16 cellular contexts compared by ENCODE assay signal in the genomic region with DNA sequence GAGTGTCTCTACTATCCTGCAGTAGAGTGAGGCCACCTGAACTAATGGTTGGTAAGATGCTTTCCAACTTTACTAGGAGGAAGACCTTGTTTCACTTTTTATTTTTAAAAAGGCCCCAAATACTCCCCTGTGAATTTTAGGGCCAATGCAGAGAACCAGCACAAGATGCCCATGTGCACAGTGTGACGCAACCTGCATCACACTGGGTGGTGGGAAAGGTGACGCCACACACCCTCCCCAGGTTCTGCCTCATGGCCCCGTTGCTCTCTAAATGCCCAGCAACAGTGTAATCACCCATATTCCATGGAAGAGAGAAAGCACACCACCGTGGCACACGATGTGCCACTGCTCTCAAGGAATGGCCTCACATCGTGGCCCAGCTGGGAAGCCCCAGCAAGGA. TPM values are rescaled to one million over a fixed set of nuclear protein-coding genes. Genes with fewer than 3 reads are reported as not detected.
DNase-seq lines count a peak whose midpoint lies in the region; ATAC-seq and TF ChIP-seq lines count a peak whose summit lies in the region.
"Had no signal": no experiment of that assay in that cellular context is flagged by ENCODE, and none has a peak within 500 bp of the region (broad histone marks: within the 10 kb centered on the region; RNA-seq: fewer than 3 reads in every experiment).

No MANE protein-coding gene starts in this region.

- no peak for TF ChIP-seq CTCF in upper lobe of right lung (IDR thresholded peaks at IDR 0.05)

- peaks cover 12% of the 10 kb centered on the region for H3K36me3 Mint-ChIP-seq in activated naive CD4-positive, alpha-beta T cell treated with anti-CD3 and anti-CD28 coated beads, Interleukin-2, amount 50 U/mL, for 24 hours
- H3K36me3 Mint-ChIP-seq in activated naive CD8-positive, alpha-beta T cell = peaks cover 6% of the 10 kb centered on the region
- H3K36me3 Mint-ChIP-seq in memory B cell = peaks cover 10% of the 10 kb centered on the region

- H3K4me1 Mint-ChIP-seq in activated naive CD4-positive, alpha-beta T cell treated with anti-CD3 and anti-CD28 coated beads, Interleukin-2, amount 50 U/mL, for 24 hours = peaks cover 56% of the 10 kb centered on the region
- H3K4me1 Mint-ChIP-seq in activated naive CD8-positive, alpha-beta T cell (ENCODE audit: low read depth) = peaks cover 69% of the 10 kb centered on the region
- peaks cover 38% of the 10 kb centered on the region for H3K4me1 Mint-ChIP-seq in memory B cell

- no peak for ATAC-seq in memory B cell (ENCODE audit: low read depth)
- ATAC-seq in upper lobe of right lung = no peak
- no peak for ATAC-seq in HG03095 (IDR thresholded peaks at IDR 0.05; ENCODE audit: unreplicated experiment)
- ATAC-seq: GM12878 had no signal

- peaks cover 63% of the 10 kb centered on the region for H3K4me1 ChIP-seq in upper lobe of right lung

- peak overlapping the region; percentile 62 for H3K27ac Mint-ChIP-seq in activated naive CD4-positive, alpha-beta T cell treated with anti-CD3 and anti-CD28 coated beads, Interleukin-2, amount 50 U/mL, for 24 hours
- peak overlapping the region; percentile 88 for H3K27ac Mint-ChIP-seq in activated naive CD8-positive, alpha-beta T cell
- peak overlapping the region; percentile 36 for H3K27ac Mint-ChIP-seq in memory B cell

- H3K4me3 ChIP-seq in upper lobe of right lung = no peak overlapping the region
- H3K4me3 ChIP-seq in MG63 = no peak overlapping the region
- H3K4me3 ChIP-seq: GM12878, ovary, upper lobe of left lung had no signal

- peak overlapping the region; percentile 55 for H3K27ac ChIP-seq in upper lobe of right lung
- H3K27ac ChIP-seq: ovary had no signal

- H3K27me3 Mint-ChIP-seq in activated naive CD4-positive, alpha-beta T cell treated with anti-CD3 and anti-CD28 coated beads, Interleukin-2, amount 50 U/mL, for 24 hours = no peaks in the 10 kb centered on the region
- no peaks in the 10 kb centered on the region for H3K27me3 Mint-ChIP-seq in activated naive CD8-positive, alpha-beta T cell
- no peaks in the 10 kb centered on the region for H3K27me3 Mint-ChIP-seq in memory B cell

- no peak for DNase-seq in activated naive CD4-positive, alpha-beta T cell treated with Interleukin-2 at 50 U/mL for 16 hours
- no peak for DNase-seq in memory B cell (ENCODE audit: low spot score in 2 of 2)
- no peak for DNase-seq in upper lobe of right lung
- no peak for DNase-seq in iPS-NIHi7 (ENCODE audit: extremely low spot score)
- DNase-seq in MG63 = no peak
- DNase-seq: amniotic stem cell, KBM-7, NCI-H187, NCI-H526 treated with DMSO at 0.1 percent for 48 hours, ovary, upper lobe of left lung had no signal

- H3K36me3 ChIP-seq in upper lobe of right lung (peaks cover 44% of the 10 kb centered on the region), MG63 (peaks cover 85% of the 10 kb centered on the region)
- H3K36me3 ChIP-seq: ovary had no signal

- H3K9me3 ChIP-seq in upper lobe of right lung (no peaks in the 10 kb centered on the region), MG63 (no peaks in the 10 kb centered on the region)
- H3K9me3 ChIP-seq: ovary, upper lobe of left lung had no signal

- peak overlapping the region; percentile 88 for H3K4me3 Mint-ChIP-seq in activated naive CD4-positive, alpha-beta T cell treated with anti-CD3 and anti-CD28 coated beads, Interleukin-2, amount 50 U/mL, for 24 hours
- H3K4me3 Mint-ChIP-seq in activated naive CD8-positive, alpha-beta T cell = peak overlapping the region; percentile 80
- no peak overlapping the region for H3K4me3 Mint-ChIP-seq in memory B cell

- H3K27me3 ChIP-seq in upper lobe of right lung (no peaks in the 10 kb centered on the region), MG63 (no peaks in the 10 kb centered on the region)
- H3K27me3 ChIP-seq: ovary, upper lobe of left lung had no signal

- intact Hi-C loops in upper lobe of right lung (cut with DNase I) = no loop called here

- H3K9me3 Mint-ChIP-seq in activated naive CD4-positive, alpha-beta T cell treated with anti-CD3 and anti-CD28 coated beads, Interleukin-2, amount 50 U/mL, for 24 hours = no peaks in the 10 kb centered on the region
- H3K9me3 Mint-ChIP-seq in activated naive CD8-positive, alpha-beta T cell (ENCODE audit: low read depth) = no peaks in the 10 kb centered on the region
- H3K9me3 Mint-ChIP-seq in memory B cell = no peaks in the 10 kb centered on the region

RNA-seq across cellular contexts. Expression of a gene that starts 6.4 kb away (rescaled TPM):
- total RNA-seq in upper lobe of right lung = 142 TPM
- 301 and 417 TPM in 2 replicates for total RNA-seq in MG63 (2014; rRNA removed; shearing (Covaris generic); ENCODE audit: low replicate concordance)

RNA-seq across cellular contexts. Expression of a gene that starts 6.7 kb away (rescaled TPM):
- 1.2 TPM for total RNA-seq in upper lobe of right lung
- total RNA-seq in MG63 (2014; rRNA removed; shearing (Covaris generic); ENCODE audit: low replicate concordance) = not detected in 2 replicates
- total RNA-seq: mesenteric fat pad had no signal

RNA-seq across cellular contexts. Expression of a gene that starts 13.1 kb away (rescaled TPM):
- total RNA-seq in upper lobe of right lung = 12.0 TPM
- total RNA-seq in MG63 (2014; rRNA removed; shearing (Covaris generic); ENCODE audit: low replicate concordance) = 28.5 and 47.2 TPM in 2 replicates

RNA-seq across cellular contexts. Expression of a gene that starts 13.1 kb away (rescaled TPM):
- 43.9 TPM for total RNA-seq in upper lobe of right lung
- 37.4 and 48.4 TPM in 2 replicates for total RNA-seq in MG63 (2014; rRNA removed; shearing (Covaris generic); ENCODE audit: low replicate concordance)

RNA-seq across cellular contexts. Expression of a gene that starts 21.4 kb away (rescaled TPM):
- 1,380 TPM for total RNA-seq in upper lobe of right lung
- total RNA-seq in MG63 (2014; rRNA removed; shearing (Covaris generic); ENCODE audit: low replicate concordance) = 2,766 and 2,991 TPM in 2 replicates

Comparison
In these comparisons a context has a peak if more than half of its experiments do, and no peak if none do; other contexts are left out.
1. H3K27ac Mint-ChIP-seq: peak in every context shown above with its lines; median percentile 88 in activated naive CD8-positive, alpha-beta T cell; 62 in activated naive CD4-positive, alpha-beta T cell treated with anti-CD3 and anti-CD28 coated beads, Interleukin-2, amount 50 U/mL, for 24 hours; 36 in memory B cell.